Comparison of ENCODE assay signal across 8 cellular contexts in the genomic region with DNA sequence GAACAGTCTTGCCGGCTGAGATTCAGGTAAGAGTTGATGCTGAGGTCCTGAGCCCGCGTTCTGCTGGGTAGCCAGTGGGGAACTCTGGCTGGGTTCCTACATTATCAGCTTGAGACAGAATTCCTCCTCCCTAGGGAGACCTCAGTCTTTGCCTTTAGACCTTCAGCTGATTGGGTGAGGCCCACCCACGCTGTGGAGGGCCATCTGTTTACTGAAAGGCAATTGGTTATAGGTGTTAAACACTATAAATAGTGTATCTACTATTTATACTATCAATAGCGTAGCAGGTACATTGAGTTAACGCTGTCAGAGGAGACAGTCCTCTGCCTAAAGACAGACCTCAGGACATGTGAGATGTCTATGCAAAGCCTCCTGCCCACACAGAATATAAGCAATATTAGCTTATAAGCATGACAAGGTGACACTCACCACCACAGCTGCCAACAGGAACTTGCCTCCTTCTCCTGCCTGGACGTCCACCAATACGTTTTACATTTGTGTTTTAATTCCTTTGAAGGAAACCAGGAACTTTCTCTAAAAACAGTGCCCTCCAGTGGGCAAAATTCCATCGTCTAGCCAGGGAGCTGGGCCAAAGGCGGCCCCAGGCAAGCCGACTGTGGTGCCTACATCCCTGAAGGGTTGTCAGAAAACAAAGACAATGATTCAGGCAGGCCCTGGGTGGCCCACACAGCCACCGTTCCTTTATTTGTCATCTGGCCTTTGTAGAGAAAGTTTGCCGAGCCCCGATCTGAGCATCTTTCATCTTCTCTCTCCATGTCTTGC.
DNase-seq lines count a peak whose midpoint lies in the region; ATAC-seq and TF ChIP-seq lines count a peak whose summit lies in the region.

No MANE protein-coding gene starts in this region.

- H3K9me3 ChIP-seq in MM.1S (replicated peaks; ENCODE audit: insufficient read depth, low read length) (no peaks in the 10 kb centered on the region), parathyroid adenoma (ENCODE audit: control insufficient read depth, low read length) (no peaks in the 10 kb centered on the region)

- H2AFZ ChIP-seq in MM.1S (ENCODE audit: low read length) (no peak overlapping the region), parathyroid adenoma (no peak overlapping the region)

- H3K4me1 ChIP-seq in MM.1S (ENCODE audit: low read length): no peaks in the 10 kb centered on the region
- H3K4me1 ChIP-seq in parathyroid adenoma: no peaks in the 10 kb centered on the region

- TF ChIP-seq CTCF in MM.1S (IDR thresholded peaks at IDR 0.05; ENCODE audit: low read length) (peak; percentile 38), parathyroid adenoma (IDR thresholded peaks at IDR 0.05) (peak; percentile 24)

- H4K20me1 ChIP-seq in MM.1S (ENCODE audit: insufficient read depth, low read length): no peaks in the 10 kb centered on the region

- ATAC-seq in GM21360 (IDR thresholded peaks at IDR 0.05; ENCODE audit: unreplicated experiment) (no peak), GM21619 (IDR thresholded peaks at IDR 0.05; ENCODE audit: unreplicated experiment) (no peak)

- peaks cover 77% of the 10 kb centered on the region for H3K27me3 ChIP-seq in MM.1S (replicated peaks; ENCODE audit: insufficient read depth, low read length)
- H3K27me3 ChIP-seq in parathyroid adenoma (ENCODE audit: control insufficient read depth, insufficient read depth, low read length): no peaks in the 10 kb centered on the region

- H3K4me2 ChIP-seq in MM.1S (ENCODE audit: low read depth, low read length) (no peak overlapping the region), parathyroid adenoma (ENCODE audit: low read length) (no peak overlapping the region)

- H3K36me3 ChIP-seq in MM.1S (replicated peaks; ENCODE audit: insufficient read depth, low read length) (no peaks in the 10 kb centered on the region), parathyroid adenoma (ENCODE audit: control insufficient read depth, insufficient read depth, low read length) (no peaks in the 10 kb centered on the region)

- H3K79me2 ChIP-seq in MM.1S (ENCODE audit: low read length): no peaks in the 10 kb centered on the region
- no peaks in the 10 kb centered on the region for H3K79me2 ChIP-seq in parathyroid adenoma

- H3F3A ChIP-seq in MM.1S (ENCODE audit: insufficient read depth, low read length): no peaks in the 10 kb centered on the region

- H3K9ac ChIP-seq in MM.1S (ENCODE audit: low read length) (no peak overlapping the region), parathyroid adenoma (no peak overlapping the region)

- H3K9me2 ChIP-seq in MM.1S (replicated peaks; ENCODE audit: insufficient read depth, low read length): no peaks in the 10 kb centered on the region

- H3K27ac ChIP-seq in MM.1S (ENCODE audit: low read length): no peak overlapping the region
- H3K27ac ChIP-seq in parathyroid adenoma: no peak overlapping the region

- DNase-seq in DMS53 (lab: John Stamatoyannopoulos, UW): peak; percentile 52
- no peak for DNase-seq in DMS53 treated with DMSO at 0.1 percent for 48 hours (lab: John Stamatoyannopoulos, UW; ENCODE audit: unreplicated experiment)
- DNase-seq in MM.1S: no peak
- peak; percentile 68 for DNase-seq in cerebellar cortex (ENCODE audit: low spot score)
- DNase-seq in T-helper 1 cell: no peak

- H3K4me3 ChIP-seq in MM.1S (ENCODE audit: low read length) (no peak overlapping the region), parathyroid adenoma (ENCODE audit: low read depth, low read length) (no peak overlapping the region)

Comparison
In these comparisons a context has a peak if more than half of its experiments do, and no peak if none do; other contexts are left out.
1. DNase-seq: peak in DMS53 (single experiment) and cerebellar cortex (single experiment); none in DMS53 treated with DMSO at 0.1 percent for 48 hours (single experiment), MM.1S (single experiment) and T-helper 1 cell (0 of 5).